In the genomic region with DNA sequence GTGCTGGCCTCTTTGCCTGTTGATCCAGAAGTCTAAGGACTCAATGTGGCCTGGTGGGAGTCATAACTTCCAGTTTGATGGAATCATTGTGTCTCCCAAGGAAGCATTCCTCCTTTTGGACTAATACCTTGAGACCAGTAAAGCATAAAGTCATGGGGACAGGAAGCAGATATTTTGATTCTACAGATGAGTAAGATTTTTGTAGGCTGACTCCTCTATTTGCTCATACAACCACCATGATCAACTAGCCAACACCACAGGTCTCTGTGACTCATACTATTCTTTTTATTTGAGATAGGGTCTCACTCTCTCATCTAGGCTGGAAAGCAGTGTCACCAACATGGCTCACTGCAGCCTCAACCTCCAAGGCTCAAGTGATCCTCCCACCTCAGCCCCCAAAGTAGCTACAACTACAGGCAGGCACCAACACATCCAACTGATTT, we compare ENCODE assay signal across 13 cellular contexts. TPM values are rescaled to one million over a fixed set of nuclear protein-coding genes. Genes with fewer than 3 reads are reported as not detected.
DNase-seq lines count a peak whose midpoint lies in the region; ATAC-seq and TF ChIP-seq lines count a peak whose summit lies in the region.
"Had no signal": no experiment of that assay in that cellular context is flagged by ENCODE, and none has a peak within 500 bp of the region (broad histone marks: within the 10 kb centered on the region; RNA-seq: fewer than 3 reads in every experiment).

No MANE protein-coding gene starts in this region.

- no peak for TF ChIP-seq POLR2A in breast epithelium (IDR thresholded peaks at IDR 0.05)

- H3K4me1 ChIP-seq in breast epithelium, result peaks cover 6 to 12% of the 10 kb centered on the region in 2 donors
- peaks cover 60% of the 10 kb centered on the region for H3K4me1 ChIP-seq in Panc1 (ENCODE audit: control insufficient read depth, insufficient read depth, low read length)

- no peak overlapping the region for H3K27ac ChIP-seq in breast epithelium
- peak overlapping the region; percentile 94 for H3K27ac ChIP-seq in Panc1 (ENCODE audit: low read length)

- TF ChIP-seq CTCF in MCF 10A (IDR thresholded peaks at IDR 0.05; ENCODE audit: unreplicated experiment), result no peak
- no peak for TF ChIP-seq CTCF in breast epithelium (IDR thresholded peaks at IDR 0.05)
- TF ChIP-seq CTCF in Panc1 (IDR thresholded peaks at IDR 0.05), result no peak
- TF ChIP-seq CTCF in choroid plexus epithelial cell (conservative IDR thresholded peaks at IDR 0.05; ENCODE audit: low read depth, low read length), result no peak

- peak; percentile 47 for DNase-seq in MCF 10A (ENCODE audit: unreplicated experiment)
- no peak for DNase-seq in breast epithelium (ENCODE audit: low spot score in 2 of 2)
- no peak for DNase-seq in Panc1 (ENCODE audit: low read depth, low spot score)
- DNase-seq in choroid plexus epithelial cell (ENCODE audit: low read depth), result peak; percentile 68
- DNase-seq in posterior vena cava (ENCODE audit: low spot score), result no peak
- no peak for DNase-seq in T-helper 17 cell
- no peak for DNase-seq in HuH-7.5 (ENCODE audit: low spot score)
- DNase-seq: GF-D8, NCI-H1105 had no signal

- H3K36me3 ChIP-seq in breast epithelium (no peaks in the 10 kb centered on the region), Panc1 (ENCODE audit: control insufficient read depth, insufficient read depth, low read length) (no peaks in the 10 kb centered on the region)
- H3K36me3 ChIP-seq: HAP-1 had no signal

- H3K4me3 ChIP-seq in breast epithelium (no peak overlapping the region), Panc1 (ENCODE audit: low read depth in 2 of 2, low read length in 2 of 2) (no peak overlapping the region), choroid plexus epithelial cell (ENCODE audit: low read depth, low read length) (no peak overlapping the region)
- H3K4me3 ChIP-seq: HAP-1 had no signal

- H3K27me3 Mint-ChIP-seq in MCF 10A (ENCODE audit: insufficient read depth, unreplicated experiment) (no peaks in the 10 kb centered on the region), T-helper 17 cell (peaks cover 8% of the 10 kb centered on the region)
- H3K27me3 Mint-ChIP-seq in stimulated activated naive CD8-positive, alpha-beta T cell treated with anti-CD3 and anti-CD28 coated beads, Interleukin-15, Interleukin-2, amounts not matched to agents 100 ng/mL and 50 ng/mL, for 24 hours, result peaks cover 25% of the 10 kb centered on the region

- H3K4me1 Mint-ChIP-seq in MCF 10A (ENCODE audit: insufficient read depth, unreplicated experiment), result peaks cover 37% of the 10 kb centered on the region
- H3K4me1 Mint-ChIP-seq in stimulated activated naive CD8-positive, alpha-beta T cell treated with anti-CD3 and anti-CD28 coated beads, Interleukin-15, Interleukin-2, amounts not matched to agents 100 ng/mL and 50 ng/mL, for 24 hours (ENCODE audit: low read depth), result peaks cover 72% of the 10 kb centered on the region
- H3K4me1 Mint-ChIP-seq in T-helper 17 cell, result peaks cover 23% of the 10 kb centered on the region

- H3K4me3 Mint-ChIP-seq in MCF 10A (ENCODE audit: unreplicated experiment) (no peak overlapping the region), T-helper 17 cell (no peak overlapping the region)
- H3K4me3 Mint-ChIP-seq in stimulated activated naive CD8-positive, alpha-beta T cell treated with anti-CD3 and anti-CD28 coated beads, Interleukin-15, Interleukin-2, amounts not matched to agents 100 ng/mL and 50 ng/mL, for 24 hours, result peak overlapping the region; percentile 14
- H3K4me3 Mint-ChIP-seq: central memory CD8-positive, alpha-beta T cell had no signal

- intact Hi-C loops in MCF 10A (cut with micrococcal nuclease), result no loop called here
- intact Hi-C loops in breast epithelium (cut with DNase I; ENCODE audit: low total_unique reads), result no loop called here
- intact Hi-C loops in Panc1 (cut with micrococcal nuclease; ENCODE audit: unreplicated experiment), result no loop called here
- intact Hi-C loops in posterior vena cava (cut with DNase I), result no loop called here

- POLR2A ChIA-PET in MCF 10A (lab: Yijun Ruan, JAX) (interaction anchor here (0.7 to 15.3 kb wide), 6 partner anchors 8 to 572 kb away, joined by 3 to 1404 read pairs (median 12); a partner anchor contains a TSS), Panc1 (lab: Charles Lee) (no interaction called here)

- H3K27me3 ChIP-seq in breast epithelium (no peaks in the 10 kb centered on the region), Panc1 (ENCODE audit: control insufficient read depth, insufficient read depth, low read length) (no peaks in the 10 kb centered on the region)

- peak overlapping the region; percentile 49 for H3K27ac Mint-ChIP-seq in MCF 10A (ENCODE audit: low read depth, unreplicated experiment)
- peak overlapping the region; percentile 95 for H3K27ac Mint-ChIP-seq in stimulated activated naive CD8-positive, alpha-beta T cell treated with anti-CD3 and anti-CD28 coated beads, Interleukin-15, Interleukin-2, amounts not matched to agents 100 ng/mL and 50 ng/mL, for 24 hours
- H3K27ac Mint-ChIP-seq in T-helper 17 cell, result no peak overlapping the region

- BruUV-seq in MCF 10A (replicated peaks; lab: Mats Ljungman, UMichigan) (no TSS peak), Panc1 (replicated peaks; lab: Mats Ljungman, UMichigan) (no TSS peak)

- H3K9me3 Mint-ChIP-seq in MCF 10A (ENCODE audit: unreplicated experiment), result no peaks in the 10 kb centered on the region
- no peaks in the 10 kb centered on the region for H3K9me3 Mint-ChIP-seq in stimulated activated naive CD8-positive, alpha-beta T cell treated with anti-CD3 and anti-CD28 coated beads, Interleukin-15, Interleukin-2, amounts not matched to agents 100 ng/mL and 50 ng/mL, for 24 hours
- H3K9me3 Mint-ChIP-seq: central memory CD8-positive, alpha-beta T cell had no signal

- peak; percentile 7 for ATAC-seq in Panc1
- no peak for ATAC-seq in T-helper 17 cell

- in situ Hi-C loops in Panc1 (cut with HindIII; ENCODE audit: low pct_unique_long_range_greater_than_20kb, low sequenced_read_pairs), result no loop called here

- CTCF ChIA-PET in MCF 10A (lab: Yijun Ruan, JAX), result interaction anchor here (0.6 to 1.5 kb wide), 4 partner anchors 9 to 88 kb away, joined by 4 to 5 read pairs (median 4); a partner anchor contains a TSS
- CTCF ChIA-PET in Panc1 (lab: Charles Lee), result no interaction called here

- H3K36me3 Mint-ChIP-seq in MCF 10A (ENCODE audit: insufficient read depth, unreplicated experiment) (peaks cover 2% of the 10 kb centered on the region), T-helper 17 cell (ENCODE audit: low read depth) (no peaks in the 10 kb centered on the region)
- H3K36me3 Mint-ChIP-seq in stimulated activated naive CD8-positive, alpha-beta T cell treated with anti-CD3 and anti-CD28 coated beads, Interleukin-15, Interleukin-2, amounts not matched to agents 100 ng/mL and 50 ng/mL, for 24 hours (ENCODE audit: low read depth), result peaks cover 4% of the 10 kb centered on the region

- H3K9me3 ChIP-seq in breast epithelium (no peaks in the 10 kb centered on the region), Panc1 (ENCODE audit: control insufficient read depth, insufficient read depth, low read depth, low read length) (no peaks in the 10 kb centered on the region), T-helper 17 cell (ENCODE audit: control insufficient read depth, low read length, poor library complexity, severe bottlenecking) (no peaks in the 10 kb centered on the region)
- H3K9me3 ChIP-seq: HAP-1 had no signal

RNA-seq across cellular contexts. Expression of a gene that starts 6.2 kb away (rescaled TPM):
- 2,490 and 3,582 TPM in 2 replicates for total RNA-seq in MCF 10A (2022)
- total RNA-seq in breast epithelium, result 100 to 1,000 TPM; 352 to 543 (median 428) TPM
- total RNA-seq in Panc1 (2021; ENCODE audit: unreplicated experiment), result 673 TPM
- polyA plus RNA-seq in Panc1 (2012; ENCODE audit: insufficient read length), result 986 TPM
- 1,000 to 10,000 TPM in 1 of 2 donors, 100 to 1,000 TPM in 1; 643 to 1,788 TPM for total RNA-seq in posterior vena cava
- 10 to 100 TPM; 36.4 to 43.4 TPM for total RNA-seq in T-helper 17 cell

RNA-seq across cellular contexts. Expression of a gene that starts 11.0 kb away (rescaled TPM):
- total RNA-seq in MCF 10A (2022) (518 and 934 TPM in 2 replicates), breast epithelium (100 to 1,000 TPM; 284 to 698 (median 513) TPM), Panc1 (2021; ENCODE audit: unreplicated experiment) (170 TPM), posterior vena cava (100 to 1,000 TPM; 240 to 379 TPM), T-helper 17 cell (1 to 10 TPM; 1.9 to 8.7 TPM)
- 297 TPM for polyA plus RNA-seq in Panc1 (2012; ENCODE audit: insufficient read length)

RNA-seq across cellular contexts. Expression of a gene that starts 17.9 kb away (rescaled TPM):
- total RNA-seq in MCF 10A (2022), result not detected in 2 replicates
- total RNA-seq in breast epithelium, result 100 to 1,000 TPM in 1 of 3 donors, 10 to 100 TPM in 2; 42.9 to 120 (median 46.0) TPM
- 1.8 TPM for total RNA-seq in Panc1 (2021; ENCODE audit: unreplicated experiment)
- polyA plus RNA-seq in Panc1 (2012; ENCODE audit: insufficient read length), result 6.2 TPM
- 100 to 1,000 TPM in 1 of 2 donors, 10 to 100 TPM in 1; 82.2 to 146 TPM for total RNA-seq in posterior vena cava
- total RNA-seq in T-helper 17 cell, result not detected

RNA-seq across cellular contexts. Expression of a gene that starts 23.9 kb away (rescaled TPM):
- not detected in 2 replicates for total RNA-seq in MCF 10A (2022)
- total RNA-seq in breast epithelium, result 100 to 1,000 TPM in 2 of 3 donors, 10 to 100 TPM in 1; 97.8 to 672 (median 130) TPM
- 52.1 TPM for total RNA-seq in Panc1 (2021; ENCODE audit: unreplicated experiment)
- 88.8 TPM for polyA plus RNA-seq in Panc1 (2012; ENCODE audit: insufficient read length)
- total RNA-seq in posterior vena cava, result 100 to 1,000 TPM in 1 of 2 donors, 10 to 100 TPM in 1; 52.7 to 104 TPM
- not detected for total RNA-seq in T-helper 17 cell
- polyA plus RNA-seq: BJ had no signal

RNA-seq across cellular contexts. Expression of a gene that starts 25.2 kb away (rescaled TPM):
- total RNA-seq in MCF 10A (2022), result not detected in 2 replicates
- total RNA-seq in breast epithelium, result not detected
- total RNA-seq in Panc1 (2021; ENCODE audit: unreplicated experiment), result not detected
- polyA plus RNA-seq in Panc1 (2012; ENCODE audit: insufficient read length), result not detected
- total RNA-seq in posterior vena cava, result not detected
- not detected for total RNA-seq in T-helper 17 cell
- polyA plus RNA-seq: BJ had no signal

Comparison
In these comparisons a context has a peak if more than half of its experiments do, and no peak if none do; other contexts are left out.
1. DNase-seq: peak in MCF 10A (single experiment) and choroid plexus epithelial cell (single experiment); none in breast epithelium (0 of 2), Panc1 (single experiment), posterior vena cava (single experiment), T-helper 17 cell (0 of 3) and HuH-7.5 (single experiment).
2. RNA of a gene that starts 17.9 kb away (total RNA-seq): 82.2 to 146 TPM in posterior vena cava and 42.9 to 120 TPM in breast epithelium; 1.8 TPM in Panc1 (single experiment), not detected in MCF 10A and not detected in T-helper 17 cell; every median in the first group is over 10 times any median in the second.
3. RNA of a gene that starts 6.2 kb away (total RNA-seq): 2,490 to 3,582 TPM in MCF 10A, 643 to 1,788 TPM in posterior vena cava, 673 TPM in Panc1 (single experiment) and 352 to 543 TPM in breast epithelium; 36.4 to 43.4 TPM in T-helper 17 cell; every median in the first group is over 4 times any median in the second.
4. RNA of a gene that starts 11.0 kb away (total RNA-seq): 518 to 934 TPM in MCF 10A, 284 to 698 TPM in breast epithelium, 240 to 379 TPM in posterior vena cava and 170 TPM in Panc1 (single experiment); 1.9 to 8.7 TPM in T-helper 17 cell; every median in the first group is over 10 times any median in the second.